17 cellular contexts compared by ENCODE assay signal in genomic region chr2:56648802-56649201, GRCh38.
DNase-seq lines count a peak whose midpoint lies in the region; ATAC-seq, FAIRE-seq and TF ChIP-seq lines count a peak whose summit lies in the region.
"Had no signal": no experiment of that assay in that cellular context is flagged by ENCODE, and none has a peak within 500 bp of the region (broad histone marks: within the 10 kb centered on the region; RNA-seq: fewer than 3 reads in every experiment).

No MANE protein-coding gene starts in this region.

- H3K4me2 ChIP-seq in A549: no peak overlapping the region
- 0 out of 2 replicates have a peak overlapping the region, but pooled peaks have one; percentile 46 for H3K4me2 ChIP-seq in SK-N-SH
- H3K4me2 ChIP-seq: GM23338 had no signal

- no peaks in the 10 kb centered on the region for H3K27me3 ChIP-seq in SK-N-SH (ENCODE audit: insufficient read depth)

- FAIRE-seq in A549 (lab: Jason Lieb, UNC): peak; percentile 59
- FAIRE-seq: GM18507 had no signal

- H3K4me1 ChIP-seq in A549 (no peaks in the 10 kb centered on the region), SK-N-SH (ENCODE audit: control insufficient read depth in 1 of 2, insufficient read depth in 2 of 2, low read depth in 1 of 2, low read length in 1 of 2) (no peaks in the 10 kb centered on the region; a peak in 1 of 4 replicates)

- peaks cover 0 to 43% of the 10 kb centered on the region in 2 experiments for H3K36me3 ChIP-seq in SK-N-SH (replicated peaks in 1 of 2; ENCODE audit: control insufficient read depth in 1 of 2, insufficient read depth in 2 of 2, low read length in 1 of 2)

- no peaks in the 10 kb centered on the region for H3K9me2 ChIP-seq in SK-N-SH

- TF ChIP-seq RAD21 in A549 (conservative IDR thresholded peaks at IDR 0.05 in 1 of 2, IDR thresholded peaks at IDR 0.05 in 1 of 2) (no peak), SK-N-SH (IDR thresholded peaks at IDR 0.05; ENCODE audit: low read length) (no peak)

- TF ChIP-seq EP300 in A549 (IDR thresholded peaks at IDR 0.05): no peak
- peak in 1 of 2 experiments; percentile 80; a peak in 1 of 4 replicates for TF ChIP-seq EP300 in SK-N-SH (IDR thresholded peaks at IDR 0.05; ENCODE audit: borderline replicate concordance in 1 of 2, low read depth in 1 of 2, low read length in 1 of 2)

- no peak for TF ChIP-seq CTCF in A549 (IDR thresholded peaks at IDR 0.05)
- TF ChIP-seq CTCF in SK-N-SH (IDR thresholded peaks at IDR 0.05): no peak
- TF ChIP-seq CTCF in RWPE1 (conservative IDR thresholded peaks at IDR 0.05; ENCODE audit: low read depth): no peak

- POLR2A ChIA-PET in A549 (lab: Yijun Ruan, JAX): no interaction called here
- POLR2A ChIA-PET in SK-N-SH (lab: Yijun Ruan, JAX): no interaction called here
- POLR2A ChIA-PET in RWPE1 (lab: Yijun Ruan, JAX; ENCODE audit: low non-redundant PET): no interaction called here

- peak overlapping the region; percentile 30; the same call in 1 of the 2 replicates for H2AFZ ChIP-seq in SK-N-SH (ENCODE audit: low read depth)
- H2AFZ ChIP-seq: GM23338 had no signal

- H3F3A ChIP-seq in SK-N-SH (replicated peaks; ENCODE audit: insufficient read depth): peaks cover 16% of the 10 kb centered on the region

- H3K9me3 ChIP-seq in A549 (no peaks in the 10 kb centered on the region), SK-N-SH (no peaks in the 10 kb centered on the region)

- no peak for DNase-seq in A549 (ENCODE audit: low read depth in 1 of 2, low spot score in 1 of 2)
- DNase-seq in GM03348 (ENCODE audit: low spot score): peak; percentile 16
- DNase-seq in SK-N-SH: no peak
- DNase-seq in iris pigment epithelial cell (ENCODE audit: low read depth): peak; percentile 44
- no peak for DNase-seq in RWPE1 (ENCODE audit: low spot score)
- no peak for DNase-seq in activated CD4-positive, alpha-beta T cell treated with anti-CD3 and anti-CD28 coated beads, Interleukin-2, amount 50 U/mL, for 4 hours
- DNase-seq in Right ventricle myocardium superior: no peak
- DNase-seq: ACHN; C1 segment of cervical spinal cord; CD4-positive, alpha-beta T cell; DMS79; GF-D8; H7; KG1 had no signal

- H3K4me3 ChIP-seq in A549 (no peak overlapping the region), SK-N-SH (ENCODE audit: low read depth in 2 of 2, low read length in 1 of 2) (peak overlapping the region in 1 of 2 experiments; percentile 19; a peak in 1 of 4 replicates)
- H3K4me3 ChIP-seq: GM23338 had no signal

- peaks cover 23% of the 10 kb centered on the region for H3K79me2 ChIP-seq in SK-N-SH (ENCODE audit: insufficient read depth)

- WGBS in A549 (ENCODE audit: missing lambda C conversion rate): 17% methylated on average over 2 of the region's 2 CpGs
- 8% methylated on average over 2 of the region's 2 CpGs for WGBS in SK-N-SH (ENCODE audit: low lambda C conversion rate)

- H3K27ac ChIP-seq in A549 (no peak overlapping the region), SK-N-SH (ENCODE audit: low read depth in 2 of 2, low read length in 1 of 2) (peak overlapping the region; percentile 39 to 76; a peak in 3 of 4 replicates), RWPE1 (no peak overlapping the region)
- H3K27ac ChIP-seq: 22Rv1 had no signal

- CTCF ChIA-PET in A549 (lab: Yijun Ruan, JAX) (no interaction called here), SK-N-SH (lab: Yijun Ruan, JAX) (no interaction called here), RWPE1 (lab: Yijun Ruan, JAX) (no interaction called here)

- H3K9ac ChIP-seq in SK-N-SH: peak overlapping the region; percentile 42; the same call in 1 of the 2 replicates

- ATAC-seq in A549 (no peak), Right ventricle myocardium superior (ENCODE audit: poor library complexity) (no peak)
- ATAC-seq: GM23338 had no signal

- no peak for TF ChIP-seq POLR2A in A549 (IDR thresholded peaks at IDR 0.05; ENCODE audit: low read length)

- intact Hi-C loops in Right ventricle myocardium superior (cut with DNase I): no loop called here

- no peaks in the 10 kb centered on the region for H4K20me1 ChIP-seq in SK-N-SH (ENCODE audit: insufficient read depth)

TF ChIP-seq in A549, 52 proteins besides CTCF, POLR2A, EP300 and RAD21 (continues in another document):
- TF ChIP-seq SMC3 (IDR thresholded peaks at IDR 0.05) (no peak), NPAS2 (CRISPR knock-in tag; IDR thresholded peaks at IDR 0.05; ENCODE audit: borderline replicate concordance) (no peak), PBX3 (IDR thresholded peaks at IDR 0.05) (no peak), ZFP36 (IDR thresholded peaks at IDR 0.05; ENCODE audit: borderline replicate concordance, partially characterized antibody) (no peak), E2F6 (IDR thresholded peaks at IDR 0.05; ENCODE audit: borderline replicate concordance, low read depth) (no peak), MYC (IDR thresholded peaks at IDR 0.05; ENCODE audit: borderline replicate concordance, low read length) (no peak), BCL3 (IDR thresholded peaks at IDR 0.05) (no peak), HES2 (IDR thresholded peaks at IDR 0.05) (no peak), TFCP2L1 (CRISPR knock-in tag; IDR thresholded peaks at IDR 0.05) (no peak), HEYL (CRISPR knock-in tag; IDR thresholded peaks at IDR 0.05) (no peak)

TF ChIP-seq in SK-N-SH, 30 proteins besides CTCF, POLR2A, EP300 and RAD21 (continues in another document):
- peak; percentile 31; the same call in 1 of the 2 replicates for TF ChIP-seq NFIC (IDR thresholded peaks at IDR 0.05; ENCODE audit: borderline replicate concordance)
- peak; percentile 18; the same call in 1 of the 2 replicates for TF ChIP-seq YY1 (IDR thresholded peaks at IDR 0.05; ENCODE audit: low read depth)
- no peak for TF ChIP-seq SIN3A (IDR thresholded peaks at IDR 0.05; ENCODE audit: borderline replicate concordance, low read depth, low read length)
- 0 out of 2 replicates have a peak, but pooled peaks have one; percentile 52 for TF ChIP-seq FOXM1 (IDR thresholded peaks at IDR 0.05; ENCODE audit: low read depth)
- peak; percentile 14; the same call in 1 of the 2 replicates for TF ChIP-seq POLR2AphosphoS5 (IDR thresholded peaks at IDR 0.05; ENCODE audit: low read depth, low read length)
- TF ChIP-seq USF2 (IDR thresholded peaks at IDR 0.05; ENCODE audit: borderline replicate concordance, low read depth, low read length): no peak
- TF ChIP-seq PBX3 (IDR thresholded peaks at IDR 0.05): peak; percentile 78
- no peak for TF ChIP-seq FOXJ3 (CRISPR knock-in tag; IDR thresholded peaks at IDR 0.05)
- no peak for TF ChIP-seq ELF1 (IDR thresholded peaks at IDR 0.05)
- TF ChIP-seq FOSL2 (IDR thresholded peaks at IDR 0.05; ENCODE audit: borderline replicate concordance, low read depth): peak; percentile 84
- no peak for TF ChIP-seq RFX5 (IDR thresholded peaks at IDR 0.05; ENCODE audit: low read length)
- no peak for TF ChIP-seq EZH2phosphoT487 (IDR thresholded peaks at IDR 0.05; ENCODE audit: borderline replicate concordance, low read depth)
- TF ChIP-seq CHD2 (IDR thresholded peaks at IDR 0.05; ENCODE audit: low read length, partially characterized antibody): no peak
- TF ChIP-seq GATA2 (CRISPR knock-in tag; IDR thresholded peaks at IDR 0.05): no peak
- TF ChIP-seq RCOR1 (IDR thresholded peaks at IDR 0.05; ENCODE audit: low read length): no peak
- TF ChIP-seq ZBTB33 (IDR thresholded peaks at IDR 0.05; ENCODE audit: borderline replicate concordance, low read depth): no peak
- TF ChIP-seq USF1 (IDR thresholded peaks at IDR 0.05; ENCODE audit: borderline replicate concordance, low read depth): no peak
- TF ChIP-seq SMC3 (IDR thresholded peaks at IDR 0.05; ENCODE audit: low read depth, low read length): no peak
- TF ChIP-seq TCF12 (IDR thresholded peaks at IDR 0.05): peak; percentile 60; the same call in 1 of the 2 replicates

Comparison
In these comparisons a context has a peak if more than half of its experiments do, and no peak if none do; other contexts are left out.
1. DNase-seq: peak in GM03348 (single experiment) and iris pigment epithelial cell (single experiment); none in A549 (0 of 2), SK-N-SH (single experiment), RWPE1 (single experiment), activated CD4-positive, alpha-beta T cell treated with anti-CD3 and anti-CD28 coated beads, Interleukin-2, amount 50 U/mL, for 4 hours (0 of 2) and Right ventricle myocardium superior (single experiment).
2. H3K27ac ChIP-seq: peak in SK-N-SH (2 of 2); none in A549 (0 of 2) and RWPE1 (single experiment).
3. Of the 12 proteins assayed by ChIP-seq in both A549 and SK-N-SH: peak only in A549: none; only in SK-N-SH: FOSL2 and PBX3; in both: none; in neither: 9; mixed calls (peak in some experiments, not most) for 1.